ENCODE assay signal across 16 cellular contexts in genomic region chr4:1516261-1516660, GRCh38.
DNase-seq lines count a peak whose midpoint lies in the region; ATAC-seq and TF ChIP-seq lines count a peak whose summit lies in the region.
"Had no signal": no experiment of that assay in that cellular context is flagged by ENCODE, and none has a peak within 500 bp of the region (broad histone marks: within the 10 kb centered on the region; RNA-seq: fewer than 3 reads in every experiment).

No MANE protein-coding gene starts in this region.

- DNase-seq in natural killer cell treated with Interleukin-12 subunit alpha and Interleukin-12 subunit beta and Interleukin-15 and Interleukin-18, amount 100 ng/mL, for 72 hours (ENCODE audit: low spot score): peak; percentile 51
- DNase-seq in natural killer cell: no peak
- peak; percentile 35 for DNase-seq in lower lobe of right lung
- peak; percentile 52 for DNase-seq in spleen
- DNase-seq in activated CD4-positive, alpha-beta T cell treated with anti-CD3 and anti-CD28 coated beads for 36 hours: no peak
- no peak for DNase-seq in hepatic stellate cell (ENCODE audit: low spot score)
- DNase-seq: ACHN, COR-L47, DMS153, DMS79 treated with DMSO at 0.1 percent for 48 hours, EL, GOT3, H9 had no signal

- no peak for TF ChIP-seq CTCF in natural killer cell (IDR thresholded peaks at IDR 0.05)
- no peak for TF ChIP-seq CTCF in lower lobe of right lung (IDR thresholded peaks at IDR 0.05)
- no peak for TF ChIP-seq CTCF in spleen (IDR thresholded peaks at IDR 0.05 in 8 of 11, conservative IDR thresholded peaks at IDR 0.05 in 3 of 11)

- H3K36me3 Mint-ChIP-seq in natural killer cell treated with Interleukin-12 subunit alpha and Interleukin-12 subunit beta and Interleukin-15 and Interleukin-18, amount 100 ng/mL, for 72 hours: no peaks in the 10 kb centered on the region
- no peaks in the 10 kb centered on the region for H3K36me3 Mint-ChIP-seq in natural killer cell
- H3K36me3 Mint-ChIP-seq in activated CD4-positive, alpha-beta T cell treated with anti-CD3 and anti-CD28 coated beads for 36 hours (ENCODE audit: low read depth): no peaks in the 10 kb centered on the region
- H3K36me3 Mint-ChIP-seq: CD14-positive monocyte; CD8-positive, alpha-beta T cell had no signal

- 52 to 78% (median 66%) methylated on average over 7 to 10 of the region's 10 CpGs for WGBS in spleen, 5 donors

- no peak overlapping the region for H3K4me3 ChIP-seq in lower lobe of right lung
- no peak overlapping the region for H3K4me3 ChIP-seq in spleen

- H3K27me3 ChIP-seq in lower lobe of right lung (ENCODE audit: low read depth) (peaks cover 55% of the 10 kb centered on the region), spleen (replicated peaks in 1 of 7) (peaks cover 0 to 83% (median 45%) of the 10 kb centered on the region in 7 donors)

- peaks cover 0 to 4% of the 10 kb centered on the region in 2 donors for H3K4me1 Mint-ChIP-seq in natural killer cell treated with Interleukin-12 subunit alpha and Interleukin-12 subunit beta and Interleukin-15 and Interleukin-18, amount 100 ng/mL, for 72 hours (ENCODE audit: low read depth in 2 of 2)
- H3K4me1 Mint-ChIP-seq in natural killer cell: peaks cover 0 to 7% of the 10 kb centered on the region in 2 donors
- peaks cover 3% of the 10 kb centered on the region for H3K4me1 Mint-ChIP-seq in activated CD4-positive, alpha-beta T cell treated with anti-CD3 and anti-CD28 coated beads for 36 hours
- H3K4me1 Mint-ChIP-seq: CD14-positive monocyte had no signal

- no peak overlapping the region for H3K4me3 Mint-ChIP-seq in natural killer cell treated with Interleukin-12 subunit alpha and Interleukin-12 subunit beta and Interleukin-15 and Interleukin-18, amount 100 ng/mL, for 72 hours
- H3K4me3 Mint-ChIP-seq in natural killer cell: no peak overlapping the region
- no peak overlapping the region for H3K4me3 Mint-ChIP-seq in activated CD4-positive, alpha-beta T cell treated with anti-CD3 and anti-CD28 coated beads for 36 hours
- H3K4me3 Mint-ChIP-seq: CD14-positive monocyte; CD8-positive, alpha-beta T cell; H9 had no signal

- CTCF ChIA-PET in activated CD4-positive, alpha-beta T cell treated with anti-CD3 and anti-CD28 coated beads for 36 hours (lab: Charles Lee): interaction anchor here (0.8 kb wide), 1 partner anchor 52 kb away, joined by 3 read pairs; no protein-coding TSS in a partner anchor

- no peaks in the 10 kb centered on the region for H3K9me3 Mint-ChIP-seq in natural killer cell treated with Interleukin-12 subunit alpha and Interleukin-12 subunit beta and Interleukin-15 and Interleukin-18, amount 100 ng/mL, for 72 hours
- H3K9me3 Mint-ChIP-seq in natural killer cell: no peaks in the 10 kb centered on the region
- no peaks in the 10 kb centered on the region for H3K9me3 Mint-ChIP-seq in activated CD4-positive, alpha-beta T cell treated with anti-CD3 and anti-CD28 coated beads for 36 hours (ENCODE audit: low read depth)
- H3K9me3 Mint-ChIP-seq: CD8-positive, alpha-beta T cell; H9 had no signal

- H3K36me3 ChIP-seq in lower lobe of right lung: no peaks in the 10 kb centered on the region
- H3K36me3 ChIP-seq in spleen: no peaks in the 10 kb centered on the region

- POLR2A ChIA-PET in activated CD4-positive, alpha-beta T cell treated with anti-CD3 and anti-CD28 coated beads for 36 hours (lab: Charles Lee): no interaction called here

- H3K27me3 Mint-ChIP-seq in natural killer cell treated with Interleukin-12 subunit alpha and Interleukin-12 subunit beta and Interleukin-15 and Interleukin-18, amount 100 ng/mL, for 72 hours: peaks cover 3 to 9% of the 10 kb centered on the region in 2 donors
- H3K27me3 Mint-ChIP-seq in natural killer cell (ENCODE audit: low read depth in 2 of 2): peaks cover 7 to 18% of the 10 kb centered on the region in 2 donors
- peaks cover 8% of the 10 kb centered on the region for H3K27me3 Mint-ChIP-seq in activated CD4-positive, alpha-beta T cell treated with anti-CD3 and anti-CD28 coated beads for 36 hours

- no peak for ATAC-seq in natural killer cell treated with Interleukin-12 subunit alpha and Interleukin-12 subunit beta and Interleukin-15 and Interleukin-18, amount 100 ng/mL, for 72 hours
- ATAC-seq in natural killer cell (no peak), lower lobe of right lung (no peak), GM21526 (IDR thresholded peaks at IDR 0.05; ENCODE audit: low FRiP score, unreplicated experiment) (no peak)
- no peak for ATAC-seq in activated CD4-positive, alpha-beta T cell treated with anti-CD3 and anti-CD28 coated beads for 36 hours
- ATAC-seq: CD8-positive, alpha-beta T cell had no signal

- intact Hi-C loops in natural killer cell (cut with micrococcal nuclease): no loop called here
- intact Hi-C loops in lower lobe of right lung (cut with DNase I): no loop called here
- intact Hi-C loops in spleen (cut with DNase I; ENCODE audit: low total_unique reads): no loop called here
- intact Hi-C loops in activated CD4-positive, alpha-beta T cell treated with anti-CD3 and anti-CD28 coated beads for 36 hours (cut with DNase I, micrococcal nuclease): no loop called here

- no peak overlapping the region for H3K27ac Mint-ChIP-seq in natural killer cell treated with Interleukin-12 subunit alpha and Interleukin-12 subunit beta and Interleukin-15 and Interleukin-18, amount 100 ng/mL, for 72 hours
- H3K27ac Mint-ChIP-seq in natural killer cell: no peak overlapping the region
- H3K27ac Mint-ChIP-seq in activated CD4-positive, alpha-beta T cell treated with anti-CD3 and anti-CD28 coated beads for 36 hours: no peak overlapping the region
- H3K27ac Mint-ChIP-seq: CD14-positive monocyte; CD8-positive, alpha-beta T cell; H9 had no signal

- H3K4me1 ChIP-seq in lower lobe of right lung: peaks cover 2% of the 10 kb centered on the region
- peaks cover 0 to 14% (median 7%) of the 10 kb centered on the region in 6 donors for H3K4me1 ChIP-seq in spleen

- no peaks in the 10 kb centered on the region for H3K9me3 ChIP-seq in lower lobe of right lung
- peaks cover 0 to 5% (median 0%) of the 10 kb centered on the region in 8 donors for H3K9me3 ChIP-seq in spleen

- no peak for TF ChIP-seq POLR2A in spleen (IDR thresholded peaks at IDR 0.05)

- H3K27ac ChIP-seq in lower lobe of right lung: no peak overlapping the region
- no peak overlapping the region for H3K27ac ChIP-seq in spleen

Comparison
In these comparisons a context has a peak if more than half of its experiments do, and no peak if none do; other contexts are left out.
1. DNase-seq: peak in natural killer cell treated with Interleukin-12 subunit alpha and Interleukin-12 subunit beta and Interleukin-15 and Interleukin-18, amount 100 ng/mL, for 72 hours (single experiment), lower lobe of right lung (single experiment) and spleen (single experiment); none in natural killer cell (single experiment), activated CD4-positive, alpha-beta T cell treated with anti-CD3 and anti-CD28 coated beads for 36 hours (single experiment) and hepatic stellate cell (single experiment).